ENCODE assay signal across 8 cellular contexts in genomic region chr5:79753087-79753486, GRCh38.
"Had no signal": no experiment of that assay in that cellular context is flagged by ENCODE, and none has a peak within 500 bp of the region (broad histone marks: within the 10 kb centered on the region; RNA-seq: fewer than 3 reads in every experiment).

No MANE protein-coding gene starts in this region.

- H3K27ac ChIP-seq: HL-60 had no signal

- H2AFZ ChIP-seq: GM23338 had no signal

- FAIRE-seq: H1, H54, K562 had no signal

- H3K27ac Mint-ChIP-seq: GM23338 had no signal

- H3K9me3 Mint-ChIP-seq: GM23338, H9 had no signal

- H3K4me3 ChIP-seq: GM23338, K562 had no signal

- H3K4me2 ChIP-seq: GM23338 had no signal

- H3K4me3 Mint-ChIP-seq: GM23338, H9 had no signal

- ATAC-seq: GM23338, K562 had no signal

- DNase-seq: H9, HCEC 1CT, IMR-90 had no signal
